Comparison of ENCODE assay signal across 14 cellular contexts in the genomic region with DNA sequence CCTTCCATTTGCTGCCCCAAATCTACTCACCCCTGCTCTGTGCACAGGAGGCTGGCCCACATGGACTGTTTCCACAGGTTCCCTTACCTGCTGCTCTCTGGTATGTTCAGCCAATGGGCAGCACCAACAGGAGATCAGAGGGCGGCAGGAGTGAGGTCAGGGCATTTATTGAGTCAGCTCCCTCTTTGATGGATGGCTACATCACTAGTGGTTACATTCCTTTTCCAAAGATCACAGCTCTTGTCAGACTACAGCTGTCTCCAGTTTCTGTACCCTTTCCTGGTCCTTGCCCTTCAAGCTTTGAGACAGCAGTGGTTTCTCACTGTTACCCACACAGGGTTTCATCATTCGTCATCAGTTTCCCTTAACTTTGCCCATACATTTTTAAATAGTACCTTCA.
DNase-seq lines count a peak whose midpoint lies in the region; ATAC-seq lines count a peak whose summit lies in the region.
"Had no signal": no experiment of that assay in that cellular context is flagged by ENCODE, and none has a peak within 500 bp of the region (broad histone marks: within the 10 kb centered on the region; RNA-seq: fewer than 3 reads in every experiment).

No MANE protein-coding gene starts in this region.

- DNase-seq in activated CD4-positive, alpha-beta T cell treated with anti-CD3 and anti-CD28 coated beads, Interleukin-2, amount 50 U/mL, for 48 hours = peak; percentile 33 to 58
- no peak for DNase-seq in activated CD4-positive, alpha-beta T cell treated with anti-CD3 and anti-CD28 coated beads for 1 hour
- peak; percentile 63 for DNase-seq in activated CD8-positive, alpha-beta memory T cell treated with anti-CD3 and anti-CD28 coated beads, Interleukin-2, amount 50 U/mL, for 48 hours
- peak; percentile 8 to 55 (median 13) for DNase-seq in stimulated activated CD4-positive, alpha-beta T cell treated with anti-CD3 and anti-CD28 coated beads, TNF-alpha, amount 100 ng/mL, for 48 hours (ENCODE audit: low read depth in 3 of 3)
- DNase-seq in hippocampal formation (lab: John Stamatoyannopoulos, UW) (no peak), NCI-H1417 (lab: John Stamatoyannopoulos, UW) (no peak)
- DNase-seq: activated B cell treated with CpG ODN at 0.5 μM for 24 hours, DMS53, erythroblast, SIG-M5 had no signal

- peak; percentile 72 for ATAC-seq in HG02588 (IDR thresholded peaks at IDR 0.05; ENCODE audit: unreplicated experiment)
- no peak for ATAC-seq in HG02970 (IDR thresholded peaks at IDR 0.05; ENCODE audit: low FRiP score, unreplicated experiment)
- ATAC-seq: K562; naive thymus-derived CD4-positive, alpha-beta T cell had no signal

Comparison
In these comparisons a context has a peak if more than half of its experiments do, and no peak if none do; other contexts are left out.
1. DNase-seq: peak in activated CD4-positive, alpha-beta T cell treated with anti-CD3 and anti-CD28 coated beads, Interleukin-2, amount 50 U/mL, for 48 hours (2 of 2), activated CD8-positive, alpha-beta memory T cell treated with anti-CD3 and anti-CD28 coated beads, Interleukin-2, amount 50 U/mL, for 48 hours (single experiment) and stimulated activated CD4-positive, alpha-beta T cell treated with anti-CD3 and anti-CD28 coated beads, TNF-alpha, amount 100 ng/mL, for 48 hours (3 of 3); none in activated CD4-positive, alpha-beta T cell treated with anti-CD3 and anti-CD28 coated beads for 1 hour (single experiment), hippocampal formation (0 of 2) and NCI-H1417 (0 of 3).